In genomic region chr7:28748934-28749584, GRCh38 we compare ENCODE assay signal across 8 cellular contexts.
DNase-seq lines count a peak whose midpoint lies in the region; ATAC-seq and TF ChIP-seq lines count a peak whose summit lies in the region.
"Had no signal": no experiment of that assay in that cellular context is flagged by ENCODE, and none has a peak within 500 bp of the region (broad histone marks: within the 10 kb centered on the region; RNA-seq: fewer than 3 reads in every experiment).

No MANE protein-coding gene starts in this region.

- H3K4me1 Mint-ChIP-seq in activated naive CD8-positive, alpha-beta T cell treated with anti-CD3 and anti-CD28 coated beads, Interleukin-2, amount 10 ng/mL, durations not matched to agents 7 days and 5 days: peaks cover 5% of the 10 kb centered on the region
- H3K4me1 Mint-ChIP-seq in H9: peaks cover 29 to 34% of the 10 kb centered on the region in 2 experiments

- H3K36me3 Mint-ChIP-seq in activated naive CD8-positive, alpha-beta T cell treated with anti-CD3 and anti-CD28 coated beads, Interleukin-2, amount 10 ng/mL, durations not matched to agents 7 days and 5 days: no peaks in the 10 kb centered on the region
- H3K36me3 Mint-ChIP-seq in H9 (ENCODE audit: insufficient read depth in 1 of 3, low read depth in 3 of 3): no peaks in the 10 kb centered on the region

- no peak overlapping the region for H3K4me2 ChIP-seq in H9 (ENCODE audit: insufficient read depth, insufficient read length, low read length)

- no CpG with 5 or more reads among the region's 5 CpGs for WGBS in H9 (ENCODE audit: extremely low coverage, insufficient read length, low lambda C conversion rate)

- H3K27ac ChIP-seq in H9 (ENCODE audit: insufficient read length, low read depth, low read length): no peak overlapping the region
- H3K27ac ChIP-seq: body of pancreas had no signal

- no peaks in the 10 kb centered on the region for H3K9me3 ChIP-seq in H9 (ENCODE audit: control insufficient read depth, low read depth, low read length)
- H3K9me3 ChIP-seq: body of pancreas had no signal

- no peak overlapping the region for H3K14ac ChIP-seq in H9 (ENCODE audit: insufficient read depth, low read length)

- no peaks in the 10 kb centered on the region for H3K79me2 ChIP-seq in H9 (ENCODE audit: insufficient read depth, low read length)

- H2BK120ac ChIP-seq in H9 (ENCODE audit: low read depth, low read length, poor library complexity, severe bottlenecking): no peak overlapping the region

- no peak overlapping the region for H3K4ac ChIP-seq in H9 (ENCODE audit: low read depth, low read length)

- no peak overlapping the region for H2AFZ ChIP-seq in H9 (ENCODE audit: low read length)

- no peaks in the 10 kb centered on the region for H4K20me1 ChIP-seq in H9 (ENCODE audit: control insufficient read depth, insufficient read depth, insufficient read length)

- H2BK15ac ChIP-seq in H9 (ENCODE audit: low read depth, low read length): no peak overlapping the region

- H3T11ph ChIP-seq in H9 (ENCODE audit: low read length): no peak overlapping the region

- H2BK12ac ChIP-seq in H9 (ENCODE audit: insufficient read length, low read depth, low read length): no peak overlapping the region

- H2BK20ac ChIP-seq in H9 (ENCODE audit: low read depth, low read length, poor library complexity, severe bottlenecking): no peak overlapping the region

- peaks cover 2% of the 10 kb centered on the region for H3K9me3 Mint-ChIP-seq in activated naive CD8-positive, alpha-beta T cell treated with anti-CD3 and anti-CD28 coated beads, Interleukin-2, amount 10 ng/mL, durations not matched to agents 7 days and 5 days
- no peaks in the 10 kb centered on the region for H3K9me3 Mint-ChIP-seq in H9

- no peaks in the 10 kb centered on the region for H3K27me3 Mint-ChIP-seq in activated naive CD8-positive, alpha-beta T cell treated with anti-CD3 and anti-CD28 coated beads, Interleukin-2, amount 10 ng/mL, durations not matched to agents 7 days and 5 days
- no peaks in the 10 kb centered on the region for H3K27me3 Mint-ChIP-seq in H9 (ENCODE audit: low read depth)

- no peak overlapping the region for H3K9ac ChIP-seq in H9 (ENCODE audit: extremely low read depth, insufficient read length, low read length)

- H3K4me1 ChIP-seq in H9 (ENCODE audit: insufficient read depth, low read length): no peaks in the 10 kb centered on the region
- H3K4me1 ChIP-seq: body of pancreas had no signal

- no peak overlapping the region for H4K91ac ChIP-seq in H9 (ENCODE audit: insufficient read length, low read depth, low read length)

- no peak overlapping the region for H3K18ac ChIP-seq in H9 (ENCODE audit: insufficient read length, low read depth, low read length)

- H3K27me3 ChIP-seq in H9 (ENCODE audit: insufficient read depth, low read length): no peaks in the 10 kb centered on the region
- H3K27me3 ChIP-seq: body of pancreas had no signal

- no peak overlapping the region for H3K27ac Mint-ChIP-seq in activated naive CD8-positive, alpha-beta T cell treated with anti-CD3 and anti-CD28 coated beads, Interleukin-2, amount 10 ng/mL, durations not matched to agents 7 days and 5 days
- H3K27ac Mint-ChIP-seq in H9: no peak overlapping the region

- intact Hi-C loops in posterior vena cava (cut with DNase I): no loop called here

- no peak overlapping the region for H3K23ac ChIP-seq in H9 (ENCODE audit: insufficient read length, low read depth, low read length)

- TF ChIP-seq CTCF in H9 (conservative IDR thresholded peaks at IDR 0.05): no peak

- no peak overlapping the region for H3K4me3 Mint-ChIP-seq in activated naive CD8-positive, alpha-beta T cell treated with anti-CD3 and anti-CD28 coated beads, Interleukin-2, amount 10 ng/mL, durations not matched to agents 7 days and 5 days
- H3K4me3 Mint-ChIP-seq in H9: no peak overlapping the region

- DNase-seq in HT1080 (ENCODE audit: low read depth): peak; percentile 90
- DNase-seq in activated naive CD8-positive, alpha-beta T cell treated with anti-CD3 and anti-CD28 coated beads, Interleukin-2, amount 10 ng/mL, durations not matched to agents 7 days and 5 days: no peak
- DNase-seq in posterior vena cava (ENCODE audit: low spot score): peak; percentile 83
- no peak for DNase-seq in H9

- no peaks in the 10 kb centered on the region for H3K79me1 ChIP-seq in H9 (ENCODE audit: insufficient read depth, low read depth, low read length, poor library complexity, severe bottlenecking)

- no peak overlapping the region for H2BK5ac ChIP-seq in H9 (ENCODE audit: insufficient read length, low read length)

- no peaks in the 10 kb centered on the region for H3K23me2 ChIP-seq in H9 (ENCODE audit: insufficient read length, low read depth, low read length, poor library complexity, severe bottlenecking)

- no peak overlapping the region for H2AK5ac ChIP-seq in H9 (ENCODE audit: insufficient read length, low read length)

- H4K8ac ChIP-seq in H9 (replicated peaks; ENCODE audit: insufficient read length, low read depth, low read length): no peak overlapping the region

- peak; percentile 63 for ATAC-seq in GM19395 (IDR thresholded peaks at IDR 0.05; ENCODE audit: unreplicated experiment)
- peak; percentile 82 for ATAC-seq in activated naive CD8-positive, alpha-beta T cell treated with anti-CD3 and anti-CD28 coated beads, Interleukin-2, amount 10 ng/mL, durations not matched to agents 7 days and 5 days (ENCODE audit: low read depth)
- ATAC-seq in GM21447 (IDR thresholded peaks at IDR 0.05; ENCODE audit: unreplicated experiment): no peak
- ATAC-seq in HG02623 (IDR thresholded peaks at IDR 0.05; ENCODE audit: unreplicated experiment): no peak
- ATAC-seq: body of pancreas had no signal

- POLR2A ChIA-PET in activated naive CD8-positive, alpha-beta T cell treated with anti-CD3 and anti-CD28 coated beads, Interleukin-2, amount 10 ng/mL, durations not matched to agents 7 days and 5 days (lab: Charles Lee): no interaction called here

- H4K5ac ChIP-seq in H9 (ENCODE audit: insufficient read length, low read depth, low read length): no peak overlapping the region

- no peak overlapping the region for H3K56ac ChIP-seq in H9 (ENCODE audit: insufficient read length, low read depth, low read length)

Comparison
In these comparisons a context has a peak if more than half of its experiments do, and no peak if none do; other contexts are left out.
1. ATAC-seq: peak in GM19395 (single experiment) and activated naive CD8-positive, alpha-beta T cell treated with anti-CD3 and anti-CD28 coated beads, Interleukin-2, amount 10 ng/mL, durations not matched to agents 7 days and 5 days (single experiment); none in GM21447 (single experiment) and HG02623 (single experiment).
2. DNase-seq: peak in HT1080 (single experiment) and posterior vena cava (single experiment); none in activated naive CD8-positive, alpha-beta T cell treated with anti-CD3 and anti-CD28 coated beads, Interleukin-2, amount 10 ng/mL, durations not matched to agents 7 days and 5 days (single experiment) and H9 (single experiment).